22 cellular contexts compared by ENCODE assay signal in the genomic region with DNA sequence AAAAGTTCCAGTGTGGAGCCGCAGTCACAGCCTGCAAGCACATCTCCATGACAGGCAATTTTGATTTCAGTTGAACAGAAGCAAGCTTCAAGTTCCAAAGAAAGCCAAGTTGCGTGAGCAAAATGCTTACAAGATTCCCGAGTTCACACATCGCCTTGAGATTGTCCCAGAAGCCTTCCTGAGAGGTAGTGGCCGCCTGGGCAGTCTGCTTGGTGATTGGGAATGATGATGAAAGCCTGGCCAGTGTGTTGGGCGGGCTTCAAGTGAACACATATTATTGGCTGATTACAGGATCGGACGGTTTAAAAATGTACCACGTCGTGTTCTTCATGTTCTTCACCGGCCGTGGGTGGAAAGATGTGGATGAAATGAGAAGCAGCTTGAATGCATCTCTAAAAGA.
"Had no signal": no experiment of that assay in that cellular context is flagged by ENCODE, and none has a peak within 500 bp of the region (broad histone marks: within the 10 kb centered on the region; RNA-seq: fewer than 3 reads in every experiment).

No MANE protein-coding gene starts in this region.

- H3K4me2 ChIP-seq: smooth muscle cell had no signal

- H3K27me3 ChIP-seq: thyroid gland had no signal

- H3K27ac Mint-ChIP-seq: memory B cell; naive thymus-derived CD4-positive, alpha-beta T cell; stimulated activated effector memory CD8-positive, alpha-beta T cell treated with anti-CD3 and anti-CD28 coated beads, Interleukin-12 subunit alpha, Interleukin-12 subunit beta, amount 100 ng/mL, for 72 hours had no signal

- H3K4me1 Mint-ChIP-seq: memory B cell; stimulated activated effector memory CD8-positive, alpha-beta T cell treated with anti-CD3 and anti-CD28 coated beads, Interleukin-12 subunit alpha, Interleukin-12 subunit beta, amount 100 ng/mL, for 72 hours had no signal

- H3K9me3 Mint-ChIP-seq: nephron; stimulated activated effector memory CD8-positive, alpha-beta T cell treated with anti-CD3 and anti-CD28 coated beads, Interleukin-12 subunit alpha, Interleukin-12 subunit beta, amount 100 ng/mL, for 72 hours had no signal

- ATAC-seq: gastrocnemius medialis; left lobe of liver; naive thymus-derived CD4-positive, alpha-beta T cell; pancreas; right lobe of liver; stimulated activated effector memory CD8-positive, alpha-beta T cell treated with anti-CD3 and anti-CD28 coated beads, Interleukin-12 subunit alpha, Interleukin-12 subunit beta, amount 100 ng/mL, for 72 hours had no signal

- H3K4me3 ChIP-seq: dorsolateral prefrontal cortex, gastrocnemius medialis, lung, pancreas, right lobe of liver, smooth muscle cell, stomach, thyroid gland had no signal

- H3K4me1 ChIP-seq: gastrocnemius medialis, pancreas, right lobe of liver, thyroid gland had no signal

- H3K9me3 ChIP-seq: gastrocnemius medialis, pancreas, right lobe of liver, thyroid gland had no signal

- DNase-seq: dorsolateral prefrontal cortex; effector CD4-positive, alpha-beta T cell; gastrocnemius medialis; midbrain; naive thymus-derived CD4-positive, alpha-beta T cell; nucleus accumbens; pancreas; right lobe of liver; stimulated activated CD4-positive, alpha-beta T cell treated with anti-CD3 and anti-CD28 coated beads, Interleukin-2, amount 100 ng/mL, for 24 hours; stimulated activated CD4-positive, alpha-beta T cell treated with anti-CD3 and anti-CD28 coated beads, Interleukin-4, amount 100 ng/mL, for 24 hours; stimulated activated naive CD4-positive, alpha-beta T cell treated with Interleukin-2 at 50 U/mL for 16 hours; stomach; thyroid gland; trophoblast cell had no signal

- H3K27ac ChIP-seq: dorsolateral prefrontal cortex, gastrocnemius medialis, pancreas, right lobe of liver, stomach, thyroid gland had no signal

- H3K36me3 Mint-ChIP-seq: memory B cell; naive thymus-derived CD4-positive, alpha-beta T cell; stimulated activated effector memory CD8-positive, alpha-beta T cell treated with anti-CD3 and anti-CD28 coated beads, Interleukin-12 subunit alpha, Interleukin-12 subunit beta, amount 100 ng/mL, for 72 hours had no signal

- FAIRE-seq: colon, keratinocyte, pancreas had no signal

- H3K36me3 ChIP-seq: gastrocnemius medialis, pancreas, right lobe of liver, stomach, thyroid gland had no signal

- H3K4me3 Mint-ChIP-seq: memory B cell; naive thymus-derived CD4-positive, alpha-beta T cell; nephron; stimulated activated effector memory CD8-positive, alpha-beta T cell treated with anti-CD3 and anti-CD28 coated beads, Interleukin-12 subunit alpha, Interleukin-12 subunit beta, amount 100 ng/mL, for 72 hours had no signal
